Comparison of ENCODE assay signal across 20 cellular contexts in genomic region chr2:65778126-65778525, GRCh38.
"Had no signal": no experiment of that assay in that cellular context is flagged by ENCODE, and none has a peak within 500 bp of the region (broad histone marks: within the 10 kb centered on the region; RNA-seq: fewer than 3 reads in every experiment).

No MANE protein-coding gene starts in this region.

- H3K27ac Mint-ChIP-seq: activated naive CD8-positive, alpha-beta T cell; activated T-cell treated with anti-CD3 and anti-CD28 coated beads, Interleukin-2, amount 50 U/mL, for 72 hours; memory B cell; natural killer cell; stimulated activated effector memory CD8-positive, alpha-beta T cell treated with anti-CD3 and anti-CD28 coated beads, Interleukin-12 subunit alpha, Interleukin-12 subunit beta, amount 100 ng/mL, for 72 hours had no signal

- H3K4me3 Mint-ChIP-seq: activated naive CD8-positive, alpha-beta T cell; activated T-cell treated with anti-CD3 and anti-CD28 coated beads, Interleukin-2, amount 50 U/mL, for 72 hours; central memory CD8-positive, alpha-beta T cell; memory B cell; natural killer cell; stimulated activated effector memory CD8-positive, alpha-beta T cell treated with anti-CD3 and anti-CD28 coated beads, Interleukin-12 subunit alpha, Interleukin-12 subunit beta, amount 100 ng/mL, for 72 hours had no signal

- H3K4me3 ChIP-seq: thoracic aorta had no signal

- H3K9me3 ChIP-seq: thoracic aorta had no signal

- ATAC-seq: activated T-cell treated with anti-CD3 and anti-CD28 coated beads, Interleukin-2, amount 50 U/mL, for 72 hours; left lobe of liver; natural killer cell; stimulated activated effector memory CD8-positive, alpha-beta T cell treated with anti-CD3 and anti-CD28 coated beads, Interleukin-12 subunit alpha, Interleukin-12 subunit beta, amount 100 ng/mL, for 72 hours had no signal

- H3K27ac ChIP-seq: thoracic aorta had no signal

- H3K27me3 Mint-ChIP-seq: central memory CD8-positive, alpha-beta T cell had no signal

- H3K36me3 Mint-ChIP-seq: activated naive CD8-positive, alpha-beta T cell; memory B cell; natural killer cell; stimulated activated effector memory CD8-positive, alpha-beta T cell treated with anti-CD3 and anti-CD28 coated beads, Interleukin-12 subunit alpha, Interleukin-12 subunit beta, amount 100 ng/mL, for 72 hours had no signal

- H3K9me3 Mint-ChIP-seq: central memory CD8-positive, alpha-beta T cell; natural killer cell; stimulated activated effector memory CD8-positive, alpha-beta T cell treated with anti-CD3 and anti-CD28 coated beads, Interleukin-12 subunit alpha, Interleukin-12 subunit beta, amount 100 ng/mL, for 72 hours had no signal

- H3K36me3 ChIP-seq: thoracic aorta had no signal

- H3K4me1 Mint-ChIP-seq: central memory CD8-positive, alpha-beta T cell; memory B cell; natural killer cell; stimulated activated effector memory CD8-positive, alpha-beta T cell treated with anti-CD3 and anti-CD28 coated beads, Interleukin-12 subunit alpha, Interleukin-12 subunit beta, amount 100 ng/mL, for 72 hours had no signal

- DNase-seq: activated CD4-positive, alpha-beta T cell treated with anti-CD3 and anti-CD28 coated beads for 4 hours; activated CD8-positive, alpha-beta memory T cell treated with anti-CD3 and anti-CD28 coated beads, Interleukin-2, amount 50 U/mL, for 48 hours; activated gamma-delta T cell treated with Interleukin-2 at 50 U/mL for 16 hours; activated T-cell treated with anti-CD3 and anti-CD28 coated beads, Interleukin-2, amount 50 U/mL, for 72 hours; amniotic stem cell; cortex of kidney; effector CD4-positive, alpha-beta T cell; foreskin melanocyte; islet precursor cell; natural killer cell; nucleus accumbens; posterior cingulate gyrus; retina; T-helper 2 cell had no signal
